ENCODE assay signal across 23 cellular contexts in the genomic region with DNA sequence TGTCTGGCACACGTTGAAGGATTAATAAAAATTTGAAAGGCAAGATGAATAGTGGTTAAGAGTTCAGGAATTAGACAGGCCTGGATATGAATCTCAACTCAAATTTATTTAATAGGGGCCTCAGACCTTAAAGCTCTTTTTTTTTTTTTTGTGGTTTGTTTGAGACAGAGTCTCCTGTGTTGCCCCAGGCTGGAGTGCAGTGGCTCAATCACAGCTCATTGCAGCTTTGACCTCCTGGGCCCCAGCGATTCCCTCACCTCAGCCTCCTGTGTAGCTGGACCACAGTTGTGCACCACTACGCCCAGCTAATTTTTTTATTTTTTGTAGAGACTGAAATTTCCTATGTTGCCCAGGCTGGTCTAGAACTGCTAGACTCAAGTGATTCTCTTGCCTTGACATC. TPM values are rescaled to one million over a fixed set of nuclear protein-coding genes. Genes with fewer than 3 reads are reported as not detected.
A peak's percentile ranks its signal among the peaks of the same experiment; 100 is the strongest.
DNase-seq lines count a peak whose midpoint lies in the region; ATAC-seq, FAIRE-seq and TF ChIP-seq lines count a peak whose summit lies in the region.
"Had no signal": no experiment of that assay in that cellular context is flagged by ENCODE, and none has a peak within 500 bp of the region (broad histone marks: within the 10 kb centered on the region; RNA-seq: fewer than 3 reads in every experiment).

No MANE protein-coding gene starts in this region.

- H3K4me1 ChIP-seq in HepG2 (ENCODE audit: insufficient read depth, low read length) = peaks cover 29% of the 10 kb centered on the region
- peaks cover 0 to 9% (median 0%) of the 10 kb centered on the region in 4 donors for H3K4me1 ChIP-seq in right lobe of liver
- peaks cover 30% of the 10 kb centered on the region for H3K4me1 ChIP-seq in OCI-LY1 (ENCODE audit: insufficient read depth, low read length, severe bottlenecking)
- H3K4me1 ChIP-seq in GM12878 (ENCODE audit: control insufficient read depth, insufficient read depth, low read length) = peaks cover 3% of the 10 kb centered on the region; the same call in 1 of the 2 replicates
- H3K4me1 ChIP-seq: SJCRH30 had no signal

- no peak overlapping the region for H3K4me3 Mint-ChIP-seq in activated T-helper 2 cell treated with anti-CD3 and anti-CD28 coated beads, Interferon-gamma antibody, Interleukin-2, Interleukin-4, amounts not matched to agents 10 μg/mL and 5 μg/mL and 100 μg/mL, durations not matched to agents 14 hours and 24 hours and 36 hours (ENCODE audit: low read depth)

- CTCF ChIA-PET in HepG2 (lab: Yijun Ruan, JAX; ENCODE audit: low intra/inter-chr PET ratio, low total read pairs) = no interaction called here
- CTCF ChIA-PET in GM12878 (lab: Yijun Ruan, JAX) = interaction anchor here (0.6 to 0.9 kb wide), 4 partner anchors 9 to 859 kb away, joined by 3 read pairs; no protein-coding TSS in a partner anchor

- no peaks in the 10 kb centered on the region for H3F3A ChIP-seq in OCI-LY1 (ENCODE audit: insufficient read depth, low read length)

- TF ChIP-seq POLR2A in HepG2 (IDR thresholded peaks at IDR 0.05; ENCODE audit: insufficient read depth in 1 of 2, low read depth in 2 of 2, low read length in 2 of 2) = no peak
- no peak for TF ChIP-seq POLR2A in right lobe of liver (IDR thresholded peaks at IDR 0.05)
- no peak for TF ChIP-seq POLR2A in GM12878 (IDR thresholded peaks at IDR 0.05; ENCODE audit: low read depth, low read length)
- TF ChIP-seq POLR2A in H54 (IDR thresholded peaks at IDR 0.05; ENCODE audit: low read depth, low read length) = no peak

- no peak overlapping the region for H3K9ac ChIP-seq in HepG2 (ENCODE audit: insufficient read depth, low read depth, low read length)
- peak overlapping the region; percentile 66; the same call in 1 of the 2 replicates for H3K9ac ChIP-seq in OCI-LY1 (ENCODE audit: low read length)
- H3K9ac ChIP-seq in GM12878 (ENCODE audit: control insufficient read depth, insufficient read depth, low read length) = no peak overlapping the region
- H3K9ac ChIP-seq: KMS-11 had no signal

- DNase-seq in HepG2 (ENCODE audit: low spot score) (no peak), right lobe of liver (no peak), GM12878 (ENCODE audit: low read depth, low spot score) (no peak), cardiac septum (ENCODE audit: low spot score) (no peak), NCI-H1417 (lab: John Stamatoyannopoulos, UW) (no peak), H54 (ENCODE audit: insufficient read length, low spot score) (no peak)
- no peak for DNase-seq in activated T-helper 2 cell treated with anti-CD3 and anti-CD28 coated beads, Interferon-gamma antibody, Interleukin-2, Interleukin-4, amounts not matched to agents 10 μg/mL and 5 μg/mL and 100 μg/mL, durations not matched to agents 14 hours and 24 hours and 36 hours (ENCODE audit: low spot score)
- DNase-seq: DMS153, GOT3, NCI-H1105 treated with DMSO at 0.1 percent for 48 hours, NCI-H2029 treated with DMSO at 0.1 percent for 48 hours, NCI-H446 treated with DMSO at 0.1 percent for 48 hours, NCI-H526, Peyer's patch, SJCRH30, T-cell had no signal

- H3K27me3 Mint-ChIP-seq in activated T-helper 2 cell treated with anti-CD3 and anti-CD28 coated beads, Interferon-gamma antibody, Interleukin-2, Interleukin-4, amounts not matched to agents 10 μg/mL and 5 μg/mL and 100 μg/mL, durations not matched to agents 14 hours and 24 hours and 36 hours (ENCODE audit: low read depth) = no peaks in the 10 kb centered on the region
- H3K27me3 Mint-ChIP-seq: IgD-negative memory B cell, T-cell had no signal

- H3K27ac ChIP-seq in HepG2 (ENCODE audit: extremely low read length, insufficient read depth, low read length) (no peak overlapping the region), right lobe of liver (no peak overlapping the region), OCI-LY1 (ENCODE audit: low read depth, low read length, poor library complexity, severe bottlenecking) (no peak overlapping the region), GM12878 (ENCODE audit: control insufficient read depth, insufficient read depth) (no peak overlapping the region)
- H3K27ac ChIP-seq: KMS-11, Peyer's patch, SJCRH30 had no signal

- no peaks in the 10 kb centered on the region; a peak in 1 of 5 replicates for H3K36me3 ChIP-seq in HepG2 (replicated peaks in 1 of 2; ENCODE audit: control insufficient read depth in 1 of 2, insufficient read depth in 2 of 2, low read length in 2 of 2)
- no peaks in the 10 kb centered on the region for H3K36me3 ChIP-seq in right lobe of liver
- 0 out of 2 replicates have a peak, but pooled peaks cover 11% of the 10 kb centered on the region for H3K36me3 ChIP-seq in OCI-LY1 (ENCODE audit: insufficient read depth, low read length)
- no peaks in the 10 kb centered on the region for H3K36me3 ChIP-seq in GM12878 (ENCODE audit: control insufficient read depth in 2 of 2, insufficient read depth in 2 of 2, low read length in 1 of 2)
- H3K36me3 ChIP-seq: Peyer's patch had no signal

- WGBS in HepG2 (ENCODE audit: low lambda C conversion rate) = 86% methylated on average over 3 of the region's 3 CpGs
- 90% methylated on average over 3 of the region's 3 CpGs for WGBS in right lobe of liver (ENCODE audit: insufficient coverage, low coverage, low lambda C conversion rate, missing lambda C conversion rate)
- 96% methylated on average over 3 of the region's 3 CpGs for WGBS in GM12878 (ENCODE audit: insufficient coverage, insufficient replicate concordance, low lambda C conversion rate, missing lambda C conversion rate)

- ATAC-seq in HepG2 = no peak
- no peak for ATAC-seq in right lobe of liver
- ATAC-seq in GM12878 = no peak
- ATAC-seq: HCT116, Right ventricle myocardium inferior, SK-N-SH treated with all-trans-retinoic acid at 6 μM for 48 hours, T-cell had no signal

- RAD21 ChIA-PET in GM12878 (lab: Charles Lee; ENCODE audit: unreplicated experiment) = no interaction called here

- H3K27me3 ChIP-seq in HepG2 (ENCODE audit: control insufficient read depth in 1 of 2, insufficient read depth in 2 of 2, low read length in 2 of 2) = no peaks in the 10 kb centered on the region; a peak in 1 of 5 replicates
- no peaks in the 10 kb centered on the region for H3K27me3 ChIP-seq in right lobe of liver
- no peaks in the 10 kb centered on the region for H3K27me3 ChIP-seq in OCI-LY1 (ENCODE audit: insufficient read depth, low read length)
- no peaks in the 10 kb centered on the region for H3K27me3 ChIP-seq in GM12878 (replicated peaks in 1 of 2; ENCODE audit: control insufficient read depth in 2 of 2, insufficient read depth in 2 of 2, low read length in 1 of 2)
- H3K27me3 ChIP-seq: Peyer's patch, SJCRH30 had no signal

- H3K4me2 ChIP-seq in HepG2 (ENCODE audit: low read depth, low read length) = peak overlapping the region; percentile 69; the same call in 1 of the 2 replicates
- H3K4me2 ChIP-seq in OCI-LY1 (ENCODE audit: low read length) = peak overlapping the region; percentile 69; the same call in 1 of the 2 replicates
- peak overlapping the region; percentile 80; the same call in 1 of the 2 replicates for H3K4me2 ChIP-seq in GM12878 (ENCODE audit: control insufficient read depth, insufficient read depth)
- H3K4me2 ChIP-seq: KMS-11 had no signal

- H3K79me2 ChIP-seq in HepG2 (ENCODE audit: insufficient read depth, low read length) (peaks cover 71% of the 10 kb centered on the region), OCI-LY1 (ENCODE audit: insufficient read depth, low read length) (peaks cover 38% of the 10 kb centered on the region), GM12878 (ENCODE audit: control insufficient read depth, insufficient read depth, low read length) (peaks cover 34% of the 10 kb centered on the region)

- TF ChIP-seq EP300 in HepG2 (IDR thresholded peaks at IDR 0.05; ENCODE audit: low read depth in 2 of 2, low read length in 2 of 2) (no peak), HepG2 (CRISPR knock-in tag; IDR thresholded peaks at IDR 0.05; ENCODE audit: borderline replicate concordance) (no peak), GM12878 (IDR thresholded peaks at IDR 0.05; ENCODE audit: borderline replicate concordance in 1 of 2, control insufficient read depth in 1 of 2, low read depth in 2 of 2, low read length in 2 of 2) (no peak)

- no peak overlapping the region for H3K27ac Mint-ChIP-seq in activated T-helper 2 cell treated with anti-CD3 and anti-CD28 coated beads, Interferon-gamma antibody, Interleukin-2, Interleukin-4, amounts not matched to agents 10 μg/mL and 5 μg/mL and 100 μg/mL, durations not matched to agents 14 hours and 24 hours and 36 hours
- H3K27ac Mint-ChIP-seq: T-cell had no signal

- SMC1A ChIA-PET in GM12878 (lab: Charles Lee; ENCODE audit: uncharacterized antibody, unreplicated experiment) = no interaction called here

- H3K9me3 ChIP-seq in HepG2 (ENCODE audit: low read length) (no peaks in the 10 kb centered on the region), right lobe of liver (no peaks in the 10 kb centered on the region), OCI-LY1 (ENCODE audit: low read length) (no peaks in the 10 kb centered on the region), GM12878 (replicated peaks; ENCODE audit: control insufficient read depth, insufficient read depth, low read length) (no peaks in the 10 kb centered on the region)
- H3K9me3 ChIP-seq: Peyer's patch, SJCRH30 had no signal

- in situ Hi-C loops in HepG2 (cut with HindIII; ENCODE audit: extremely low pct_ligation_motif_present, low pct_unique_long_range_greater_than_20kb) (no loop called here), GM12878 (cut with MboI) (no loop called here)

- no peak for TF ChIP-seq CTCF in HepG2 (CRISPR knock-in tag; IDR thresholded peaks at IDR 0.05)
- no peak for TF ChIP-seq CTCF in right lobe of liver (IDR thresholded peaks at IDR 0.05)
- no peak for TF ChIP-seq CTCF in OCI-LY1 (IDR thresholded peaks at IDR 0.05; ENCODE audit: low read length)
- no peak for TF ChIP-seq CTCF in GM12878 (IDR thresholded peaks at IDR 0.05 in 2 of 3, conservative IDR thresholded peaks at IDR 0.05 in 1 of 3; ENCODE audit: control insufficient read depth in 2 of 3, extremely low read depth in 1 of 3, insufficient read depth in 1 of 3, low read depth in 3 of 3, low read length in 3 of 3)

- POLR2A ChIA-PET in HepG2 (lab: Yijun Ruan, JAX) (no interaction called here), GM12878 (lab: Charles Lee) (no interaction called here)

- H3K4me1 Mint-ChIP-seq in activated T-helper 2 cell treated with anti-CD3 and anti-CD28 coated beads, Interferon-gamma antibody, Interleukin-2, Interleukin-4, amounts not matched to agents 10 μg/mL and 5 μg/mL and 100 μg/mL, durations not matched to agents 14 hours and 24 hours and 36 hours (ENCODE audit: low read depth) = peaks cover 19% of the 10 kb centered on the region

- BruUV-seq in HepG2 (replicated peaks; lab: Mats Ljungman, UMichigan) = no TSS peak
- no TSS peak for BruUV-seq in GM12878 (replicated peaks; lab: Mats Ljungman, UMichigan)

- no peaks in the 10 kb centered on the region for H4K20me1 ChIP-seq in HepG2 (ENCODE audit: insufficient read depth, low read length)
- no peaks in the 10 kb centered on the region for H4K20me1 ChIP-seq in OCI-LY1 (ENCODE audit: insufficient read depth, low read length)
- H4K20me1 ChIP-seq in GM12878 (ENCODE audit: control insufficient read depth, insufficient read depth) = no peaks in the 10 kb centered on the region

- TF ChIP-seq RAD21 in HepG2 (CRISPR knock-in tag; IDR thresholded peaks at IDR 0.05) (no peak), GM12878 (IDR thresholded peaks at IDR 0.05; ENCODE audit: insufficient read depth, low read depth, low read length) (no peak)

- FAIRE-seq in HepG2 (lab: Jason Lieb, UNC) (no peak), GM12878 (lab: Jason Lieb, UNC) (no peak), H54 (lab: Jason Lieb, UNC) (no peak)
- FAIRE-seq: G401.6 had no signal

- H3K36me3 Mint-ChIP-seq in activated T-helper 2 cell treated with anti-CD3 and anti-CD28 coated beads, Interferon-gamma antibody, Interleukin-2, Interleukin-4, amounts not matched to agents 10 μg/mL and 5 μg/mL and 100 μg/mL, durations not matched to agents 14 hours and 24 hours and 36 hours (ENCODE audit: low read depth) = peaks cover 13% of the 10 kb centered on the region

- no peaks in the 10 kb centered on the region for H3K9me3 Mint-ChIP-seq in activated T-helper 2 cell treated with anti-CD3 and anti-CD28 coated beads, Interferon-gamma antibody, Interleukin-2, Interleukin-4, amounts not matched to agents 10 μg/mL and 5 μg/mL and 100 μg/mL, durations not matched to agents 14 hours and 24 hours and 36 hours
- H3K9me3 Mint-ChIP-seq: IgD-negative memory B cell, T-cell had no signal

- H3K9me2 ChIP-seq in OCI-LY1 (ENCODE audit: low read depth, low read length) = no peaks in the 10 kb centered on the region

- H2AFZ ChIP-seq in HepG2 (ENCODE audit: low read length) (no peak overlapping the region), OCI-LY1 (ENCODE audit: low read length) (no peak overlapping the region), GM12878 (ENCODE audit: control insufficient read depth, low read depth, low read length) (no peak overlapping the region)

- H3K4me3 ChIP-seq in HepG2 (replicated peaks in 1 of 3; ENCODE audit: insufficient read depth in 1 of 3, low read depth in 2 of 3, low read length in 3 of 3) = no peak overlapping the region
- H3K4me3 ChIP-seq in right lobe of liver = no peak overlapping the region
- no peak overlapping the region for H3K4me3 ChIP-seq in OCI-LY1 (ENCODE audit: low read depth, low read length, poor library complexity, severe bottlenecking)
- no peak overlapping the region for H3K4me3 ChIP-seq in GM12878
- H3K4me3 ChIP-seq: Peyer's patch, SJCRH30 had no signal

- intact Hi-C loops in HepG2 (cut with micrococcal nuclease; ENCODE audit: unreplicated experiment) = no loop called here
- intact Hi-C loops in right lobe of liver (cut with DNase I) = no loop called here
- intact Hi-C loops in GM12878 (cut with micrococcal nuclease; ENCODE audit: unreplicated experiment) = no loop called here
- intact Hi-C loops in activated T-helper 2 cell treated with anti-CD3 and anti-CD28 coated beads, Interferon-gamma antibody, Interleukin-2, Interleukin-4, amounts not matched to agents 10 μg/mL and 5 μg/mL and 100 μg/mL, durations not matched to agents 14 hours and 24 hours and 36 hours (cut with micrococcal nuclease) = no loop called here
- intact Hi-C loops in cardiac septum (cut with DNase I) = no loop called here

RNA-seq across cellular contexts. Expression of a gene that starts 3.0 kb away (rescaled TPM):
- 25.2 and 33.5 TPM in 2 replicates for total RNA-seq in HepG2 (2016; rRNA removed; fragmentation: Illumina TruSeq; extraction: Trizol)
- total RNA-seq in HepG2 (2016; cell fraction: cytosol; rRNA removed; fragmentation: Illumina TruSeq; extraction: Trizol; ENCODE audit: low read depth) = 11.9 and 14.3 TPM in 2 replicates
- total RNA-seq in HepG2 (2016; cell fraction: insoluble cytoplasmic fraction; rRNA removed; fragmentation: Illumina TruSeq; extraction: Trizol) = 22.7 and 34.0 TPM in 2 replicates
- 12.9 and 16.9 TPM in 2 replicates for total RNA-seq in HepG2 (2016; cell fraction: membrane; rRNA removed; fragmentation: Illumina TruSeq; extraction: Trizol)
- total RNA-seq in HepG2 (2016; cell fraction: nucleus; rRNA removed; fragmentation: Illumina TruSeq; extraction: Trizol) = 38.1 and 39.6 TPM in 2 replicates
- polyA plus RNA-seq in HepG2 (2011; rRNA removed) = 4.8 and 5.8 TPM in 2 replicates
- 3.2 and 4.2 TPM in 2 replicates for polyA plus RNA-seq in HepG2 (2011; cell fraction: cytosol; rRNA removed)
- 3.5 TPM in 2 replicates for polyA plus RNA-seq in HepG2 (2011; cell fraction: nucleus; rRNA removed)
- polyA plus RNA-seq in HepG2 (2012) = 5.6 and 8.0 TPM in 2 replicates
- polyA plus RNA-seq in HepG2 (2016; cell fraction: cytosol; fragmentation: Illumina TruSeq; extraction: Trizol; ENCODE audit: low read depth) = 2.7 and 2.8 TPM in 2 replicates
- 15.1 and 15.2 TPM in 2 replicates for polyA plus RNA-seq in HepG2 (2016; cell fraction: insoluble cytoplasmic fraction; fragmentation: Illumina TruSeq; extraction: Trizol; ENCODE audit: low read depth)
- polyA plus RNA-seq in HepG2 (2016; cell fraction: membrane; fragmentation: Illumina TruSeq; extraction: Trizol; ENCODE audit: low read depth) = 4.1 and 5.0 TPM in 2 replicates
- 10.7 and 11.3 TPM in 2 replicates for polyA plus RNA-seq in HepG2 (2016; cell fraction: nucleus; fragmentation: Illumina TruSeq; extraction: Trizol; ENCODE audit: insufficient read depth, low read depth)
- 3.3 and 6.3 TPM in 2 replicates for polyA minus RNA-seq in HepG2 (2011; rRNA and poly(A)+ RNA removed; ENCODE audit: low replicate concordance)
- polyA minus RNA-seq in HepG2 (2011; cell fraction: cytosol; rRNA and poly(A)+ RNA removed) = 12.1 and 13.3 TPM in 2 replicates
- polyA minus RNA-seq in HepG2 (2011; cell fraction: nucleus; rRNA and poly(A)+ RNA removed) = 35.9 and 36.2 TPM in 2 replicates
- 1 to 10 TPM; 3.3 to 5.6 (median 4.0) TPM for total RNA-seq in right lobe of liver
- total RNA-seq in GM12878 (2013; cell fraction: nucleolus; rRNA removed) = 47.5 and 50.1 TPM in 2 replicates
- 8.1 and 10.2 TPM in 2 replicates for total RNA-seq in GM12878 (2014; rRNA removed)
- 11.4 and 11.8 TPM in 2 replicates for total RNA-seq in GM12878 (2014; rRNA removed; fragmentation: Illumina TruSeq; extraction: Trizol)
- total RNA-seq in GM12878 (2021) = 10.5 and 11.0 TPM in 2 replicates
- 4.2 TPM for polyA plus RNA-seq in GM12878 (2011; ENCODE audit: low read depth)
- polyA plus RNA-seq in GM12878 (2011; rRNA removed) = 9.6 and 15.0 TPM in 2 replicates
- 4.8 and 5.6 TPM in 2 replicates for polyA plus RNA-seq in GM12878 (2011; cell fraction: cytosol; rRNA removed)
- 4.1 and 5.1 TPM in 2 replicates for polyA plus RNA-seq in GM12878 (2011; cell fraction: nucleus; rRNA removed)
- polyA plus RNA-seq in GM12878 (2012) = 3.1 and 4.1 TPM in 2 replicates
- polyA plus RNA-seq in GM12878 (2014; fragmentation: Illumina TruSeq; extraction: Trizol) = 8.2 and 9.7 TPM in 2 replicates
- polyA plus RNA-seq in GM12878 (2014; fragmentation: Nextera tagmentation; extraction: Ambion mirVana) = 1 to 10 TPM; 5.6 to 5.8 TPM
- 4.8 and 6.6 TPM in 2 replicates for polyA plus RNA-seq in GM12878 (2014; rRNA removed)
- 10 to 100 TPM; 10.3 to 11.0 TPM for polyA plus RNA-seq in GM12878 (2016; fragmentation: Nextera tagmentation; extraction: Ambion mirVana)
- polyA minus RNA-seq in GM12878 (2011; rRNA and poly(A)+ RNA removed) = 16.1 and 18.8 TPM in 2 replicates
- polyA minus RNA-seq in GM12878 (2011; cell fraction: cytosol; rRNA and poly(A)+ RNA removed) = 4.0 and 5.2 TPM in 2 replicates
- 8.1 and 10.9 TPM in 2 replicates for polyA minus RNA-seq in GM12878 (2011; cell fraction: nucleus; rRNA and poly(A)+ RNA removed)
- 5.1 and 7.0 TPM in 2 replicates for total RNA-seq in activated T-helper 2 cell treated with anti-CD3 and anti-CD28 coated beads, Interferon-gamma antibody, Interleukin-2, Interleukin-4, amounts not matched to agents 10 μg/mL and 5 μg/mL and 100 μg/mL, durations not matched to agents 14 hours and 24 hours and 36 hours
- total RNA-seq in cardiac septum = 1.4 TPM

RNA-seq across cellular contexts. Expression of a gene that starts 3.3 kb away (rescaled TPM):
- total RNA-seq in HepG2 (2016; rRNA removed; fragmentation: Illumina TruSeq; extraction: Trizol) = 15.7 and 20.3 TPM in 2 replicates
- total RNA-seq in HepG2 (2016; cell fraction: cytosol; rRNA removed; fragmentation: Illumina TruSeq; extraction: Trizol; ENCODE audit: low read depth) = 62.3 and 68.9 TPM in 2 replicates
- 13.2 and 17.6 TPM in 2 replicates for total RNA-seq in HepG2 (2016; cell fraction: insoluble cytoplasmic fraction; rRNA removed; fragmentation: Illumina TruSeq; extraction: Trizol)
- total RNA-seq in HepG2 (2016; cell fraction: membrane; rRNA removed; fragmentation: Illumina TruSeq; extraction: Trizol) = 29.2 and 29.7 TPM in 2 replicates
- total RNA-seq in HepG2 (2016; cell fraction: nucleus; rRNA removed; fragmentation: Illumina TruSeq; extraction: Trizol) = 23.8 and 26.9 TPM in 2 replicates
- 47.8 and 54.3 TPM in 2 replicates for polyA plus RNA-seq in HepG2 (2011; rRNA removed)
- polyA plus RNA-seq in HepG2 (2011; cell fraction: cytosol; rRNA removed) = 48.2 and 49.9 TPM in 2 replicates
- polyA plus RNA-seq in HepG2 (2011; cell fraction: nucleus; rRNA removed) = 30.6 and 32.2 TPM in 2 replicates
- polyA plus RNA-seq in HepG2 (2012) = 27.5 and 28.8 TPM in 2 replicates
- polyA plus RNA-seq in HepG2 (2016; cell fraction: cytosol; fragmentation: Illumina TruSeq; extraction: Trizol; ENCODE audit: low read depth) = 9.2 and 10.9 TPM in 2 replicates
- polyA plus RNA-seq in HepG2 (2016; cell fraction: insoluble cytoplasmic fraction; fragmentation: Illumina TruSeq; extraction: Trizol; ENCODE audit: low read depth) = 49.0 and 58.2 TPM in 2 replicates
- 41.3 and 42.1 TPM in 2 replicates for polyA plus RNA-seq in HepG2 (2016; cell fraction: membrane; fragmentation: Illumina TruSeq; extraction: Trizol; ENCODE audit: low read depth)
- polyA plus RNA-seq in HepG2 (2016; cell fraction: nucleus; fragmentation: Illumina TruSeq; extraction: Trizol; ENCODE audit: insufficient read depth, low read depth) = 44.9 and 46.2 TPM in 2 replicates
- polyA minus RNA-seq in HepG2 (2011; rRNA and poly(A)+ RNA removed; ENCODE audit: low replicate concordance) = 47.7 and 55.2 TPM in 2 replicates
- polyA minus RNA-seq in HepG2 (2011; cell fraction: cytosol; rRNA and poly(A)+ RNA removed) = 21.5 and 25.1 TPM in 2 replicates
- 59.4 and 65.8 TPM in 2 replicates for polyA minus RNA-seq in HepG2 (2011; cell fraction: nucleus; rRNA and poly(A)+ RNA removed)
- total RNA-seq in right lobe of liver = 10 to 100 TPM in 4 of 6 experiments, 1 to 10 TPM in 2; 8.0 to 17.8 (median 12.2) TPM
- 121 and 130 TPM in 2 replicates for total RNA-seq in GM12878 (2013; cell fraction: nucleolus; rRNA removed)
- total RNA-seq in GM12878 (2014; rRNA removed) = 17.8 and 20.9 TPM in 2 replicates
- 32.3 and 33.5 TPM in 2 replicates for total RNA-seq in GM12878 (2014; rRNA removed; fragmentation: Illumina TruSeq; extraction: Trizol)
- total RNA-seq in GM12878 (2021) = 55.2 and 55.5 TPM in 2 replicates
- 26.7 TPM for polyA plus RNA-seq in GM12878 (2011; ENCODE audit: low read depth)
- polyA plus RNA-seq in GM12878 (2011; rRNA removed) = 46.3 and 77.4 TPM in 2 replicates
- polyA plus RNA-seq in GM12878 (2011; cell fraction: cytosol; rRNA removed) = 71.4 and 79.2 TPM in 2 replicates
- polyA plus RNA-seq in GM12878 (2011; cell fraction: nucleus; rRNA removed) = 39.0 and 43.8 TPM in 2 replicates
- 31.1 and 33.8 TPM in 2 replicates for polyA plus RNA-seq in GM12878 (2012)
- polyA plus RNA-seq in GM12878 (2014; fragmentation: Illumina TruSeq; extraction: Trizol) = 89.6 and 94.9 TPM in 2 replicates
- polyA plus RNA-seq in GM12878 (2014; fragmentation: Nextera tagmentation; extraction: Ambion mirVana) = 10 to 100 TPM; 16.8 to 16.9 TPM
- polyA plus RNA-seq in GM12878 (2014; rRNA removed) = 44.7 and 45.9 TPM in 2 replicates
- 10 to 100 TPM; 50.6 to 52.5 TPM for polyA plus RNA-seq in GM12878 (2016; fragmentation: Nextera tagmentation; extraction: Ambion mirVana)
- polyA minus RNA-seq in GM12878 (2011; rRNA and poly(A)+ RNA removed) = 58.2 and 65.4 TPM in 2 replicates
- 21.9 and 24.7 TPM in 2 replicates for polyA minus RNA-seq in GM12878 (2011; cell fraction: cytosol; rRNA and poly(A)+ RNA removed)
- 34.8 and 90.6 TPM in 2 replicates for polyA minus RNA-seq in GM12878 (2011; cell fraction: nucleus; rRNA and poly(A)+ RNA removed)
- 47.8 and 49.2 TPM in 2 replicates for total RNA-seq in activated T-helper 2 cell treated with anti-CD3 and anti-CD28 coated beads, Interferon-gamma antibody, Interleukin-2, Interleukin-4, amounts not matched to agents 10 μg/mL and 5 μg/mL and 100 μg/mL, durations not matched to agents 14 hours and 24 hours and 36 hours
- 21.2 TPM for total RNA-seq in cardiac septum
